Comparison of ENCODE assay signal across 23 cellular contexts in genomic region chr2:187978341-187978740, GRCh38.
DNase-seq lines count a peak whose midpoint lies in the region; ATAC-seq and TF ChIP-seq lines count a peak whose summit lies in the region.
"Had no signal": no experiment of that assay in that cellular context is flagged by ENCODE, and none has a peak within 500 bp of the region (broad histone marks: within the 10 kb centered on the region; RNA-seq: fewer than 3 reads in every experiment).

No MANE protein-coding gene starts in this region.

- DNase-seq in NCI-H748 (lab: John Stamatoyannopoulos, UW; ENCODE audit: unreplicated experiment) (peak; percentile 28), NCI-H748 treated with DMSO at 0.1 percent for 48 hours (lab: John Stamatoyannopoulos, UW) (no peak), NCI-H69 (lab: John Stamatoyannopoulos, UW) (peak; percentile 30), fibroblast of the aortic adventitia (ENCODE audit: low read depth) (peak; percentile 12), NCI-H2081 treated with DMSO at 0.1 percent for 48 hours (lab: John Stamatoyannopoulos, UW) (no peak)
- no peak for DNase-seq in activated T-cell treated with anti-CD3 and anti-CD28 coated beads, Interleukin-2, amount 50 U/mL, for 72 hours
- DNase-seq: 8988T; ACHN; AML-193; BE2C; CD4-positive, alpha-beta T cell; CD8-positive, alpha-beta memory T cell; DMS 273 treated with DMSO at 0.1 percent for 48 hours; DMS79; EL; GDM1; GM23248; H7; HCEC 1CT had no signal

- H3K4me3 ChIP-seq in fibroblast of the aortic adventitia (ENCODE audit: low read depth, low read length): no peak overlapping the region
- H3K4me3 ChIP-seq: A549; BLaER1 treated with 17β-estradiol and CSF1 and Interleukin-3, amounts not matched to agents 10 nM and 100 nM; GM12878; GM23248 had no signal

- no peaks in the 10 kb centered on the region for H3K9me3 Mint-ChIP-seq in activated T-cell treated with anti-CD3 and anti-CD28 coated beads, Interleukin-2, amount 50 U/mL, for 72 hours
- H3K9me3 Mint-ChIP-seq: CD14-positive monocyte; CD4-positive, alpha-beta T cell had no signal

- H3K4me3 Mint-ChIP-seq in activated T-cell treated with anti-CD3 and anti-CD28 coated beads, Interleukin-2, amount 50 U/mL, for 72 hours: no peak overlapping the region
- H3K4me3 Mint-ChIP-seq: CD14-positive monocyte; CD4-positive, alpha-beta T cell; CD8-positive, alpha-beta memory T cell had no signal

- no peaks in the 10 kb centered on the region for H3K36me3 Mint-ChIP-seq in activated T-cell treated with anti-CD3 and anti-CD28 coated beads, Interleukin-2, amount 50 U/mL, for 72 hours (ENCODE audit: insufficient read depth in 2 of 2)
- H3K36me3 Mint-ChIP-seq: CD14-positive monocyte; CD8-positive, alpha-beta memory T cell had no signal

- TF ChIP-seq CTCF in fibroblast of the aortic adventitia (IDR thresholded peaks at IDR 0.05; ENCODE audit: insufficient read depth, low read length): no peak

- ATAC-seq in activated T-cell treated with anti-CD3 and anti-CD28 coated beads, Interleukin-2, amount 50 U/mL, for 72 hours (replicated peaks in 1 of 2): no peak
- ATAC-seq: A549, GM12878 had no signal

- no peaks in the 10 kb centered on the region for H3K4me1 Mint-ChIP-seq in activated T-cell treated with anti-CD3 and anti-CD28 coated beads, Interleukin-2, amount 50 U/mL, for 72 hours (ENCODE audit: low read depth)
- H3K4me1 Mint-ChIP-seq: CD8-positive, alpha-beta memory T cell had no signal

- no peak overlapping the region for H3K27ac Mint-ChIP-seq in activated T-cell treated with anti-CD3 and anti-CD28 coated beads, Interleukin-2, amount 50 U/mL, for 72 hours
- H3K27ac Mint-ChIP-seq: CD14-positive monocyte; CD4-positive, alpha-beta T cell; CD8-positive, alpha-beta memory T cell had no signal

- H3K27me3 Mint-ChIP-seq in activated T-cell treated with anti-CD3 and anti-CD28 coated beads, Interleukin-2, amount 50 U/mL, for 72 hours (ENCODE audit: low read depth): no peaks in the 10 kb centered on the region
- H3K27me3 Mint-ChIP-seq: CD4-positive, alpha-beta T cell; CD8-positive, alpha-beta memory T cell had no signal

Comparison
In these comparisons a context has a peak if more than half of its experiments do, and no peak if none do; other contexts are left out.
1. DNase-seq: peak in NCI-H748 (single experiment), NCI-H69 (single experiment) and fibroblast of the aortic adventitia (single experiment); none in NCI-H748 treated with DMSO at 0.1 percent for 48 hours (single experiment), activated T-cell treated with anti-CD3 and anti-CD28 coated beads, Interleukin-2, amount 50 U/mL, for 72 hours (0 of 2) and NCI-H2081 treated with DMSO at 0.1 percent for 48 hours (single experiment).